7 cellular contexts compared by ENCODE assay signal in genomic region chr14:39431416-39432178, GRCh38. TPM values are rescaled to one million over a fixed set of nuclear protein-coding genes. Genes with fewer than 3 reads are reported as not detected.
A peak's percentile ranks its signal among the peaks of the same experiment; 100 is the strongest.
DNase-seq lines count a peak whose midpoint lies in the region; ATAC-seq, FAIRE-seq and TF ChIP-seq lines count a peak whose summit lies in the region.

No MANE protein-coding gene starts in this region.

- ATAC-seq in activated CD8-positive, alpha-beta T cell treated with anti-CD3 and anti-CD28 coated beads, Interleukin-2, amount 10 ng/mL, durations not matched to agents 7 days and 5 days: peak; percentile 32

- peaks cover 49% of the 10 kb centered on the region for H3K79me2 ChIP-seq in Loucy (ENCODE audit: insufficient read depth, low read length)

- H3F3A ChIP-seq in Loucy (ENCODE audit: low read depth): no peaks in the 10 kb centered on the region; the same call in 1 of the 2 replicates

- TF ChIP-seq CTCF in GM13976 (IDR thresholded peaks at IDR 0.05; ENCODE audit: borderline replicate concordance, control extremely low read depth, extremely low read depth, insufficient read depth, missing control alignments) (no peak), Loucy (conservative IDR thresholded peaks at IDR 0.05; ENCODE audit: low read length) (no peak), endodermal cell (conservative IDR thresholded peaks at IDR 0.05) (no peak)

- no peaks in the 10 kb centered on the region for H3K9me3 ChIP-seq in Loucy (ENCODE audit: insufficient read depth, low read depth, low read length)
- H3K9me3 ChIP-seq in endodermal cell (ENCODE audit: control insufficient read depth, low read length): no peaks in the 10 kb centered on the region
- no peaks in the 10 kb centered on the region for H3K9me3 ChIP-seq in mucosa of rectum (ENCODE audit: control insufficient read depth in 2 of 2, low read length in 2 of 2)

- H3K4me3 Mint-ChIP-seq in activated CD8-positive, alpha-beta T cell treated with anti-CD3 and anti-CD28 coated beads, Interleukin-2, amount 10 ng/mL, durations not matched to agents 7 days and 5 days: peak overlapping the region; percentile 97
- H3K4me3 Mint-ChIP-seq in endodermal cell: peak overlapping the region; percentile 95

- DNase-seq in GM13976 (ENCODE audit: low spot score) (peak; percentile 48), H54 (ENCODE audit: insufficient read length, low spot score) (no peak), endodermal cell (peak; percentile 82)
- peak; percentile 65 for DNase-seq in activated CD8-positive, alpha-beta T cell treated with anti-CD3 and anti-CD28 coated beads, Interleukin-2, amount 10 ng/mL, durations not matched to agents 7 days and 5 days
- DNase-seq in stimulated activated CD8-positive, alpha-beta memory T cell treated with anti-CD3 and anti-CD28 coated beads, Interleukin-7, amount 100 ng/mL, for 48 hours (ENCODE audit: extremely low read depth in 1 of 2, low read depth in 1 of 2): peak; percentile 20 to 81

- peak overlapping the region; percentile 90 for H3K4me2 ChIP-seq in Loucy (ENCODE audit: low read depth, low read length, poor library complexity, severe bottlenecking)

- peaks cover 41% of the 10 kb centered on the region for H4K20me1 ChIP-seq in Loucy (ENCODE audit: insufficient read depth, low read length, poor library complexity, severe bottlenecking)

- CTCF ChIA-PET in activated CD8-positive, alpha-beta T cell treated with anti-CD3 and anti-CD28 coated beads, Interleukin-2, amount 10 ng/mL, durations not matched to agents 7 days and 5 days (lab: Charles Lee): interaction anchor here (0.9 to 4.0 kb wide), 7 partner anchors 9 to 337 kb away, joined by 3 to 37 read pairs (median 4); no protein-coding TSS in a partner anchor

- H3K27ac ChIP-seq in endodermal cell (ENCODE audit: low read depth, low read length) (peak overlapping the region; percentile 100), mucosa of rectum (ENCODE audit: low read depth in 2 of 2, low read length in 2 of 2) (peak overlapping the region; percentile 98 to 99)

- H3K4me1 ChIP-seq in Loucy (ENCODE audit: insufficient read depth, low read length, poor library complexity, severe bottlenecking) (peaks cover 40% of the 10 kb centered on the region), endodermal cell (ENCODE audit: control insufficient read depth, insufficient read depth, low read length) (peaks cover 6% of the 10 kb centered on the region), mucosa of rectum (ENCODE audit: control insufficient read depth in 2 of 2, insufficient read depth in 2 of 2, low read length in 2 of 2) (peaks cover 16 to 24% of the 10 kb centered on the region in 2 donors)

- POLR2A ChIA-PET in activated CD8-positive, alpha-beta T cell treated with anti-CD3 and anti-CD28 coated beads, Interleukin-2, amount 10 ng/mL, durations not matched to agents 7 days and 5 days (lab: Charles Lee): interaction anchor here (0.6 to 4.1 kb wide), 29 partner anchors 10 to 332 kb away, joined by 3 to 44 read pairs (median 5); partner anchors contain the start of genes GEMIN2, PNN, SEC23A and TRAPPC6B

- no peak for FAIRE-seq in H54 (lab: Jason Lieb, UNC)

- H3K9ac ChIP-seq in Loucy (ENCODE audit: low read depth, low read length, poor library complexity, severe bottlenecking): peak overlapping the region; percentile 77
- peak overlapping the region; percentile 100 for H3K9ac ChIP-seq in endodermal cell (ENCODE audit: extremely low read depth, low read length, poor library complexity, severe bottlenecking)
- peak overlapping the region; percentile 89 to 97 for H3K9ac ChIP-seq in mucosa of rectum (ENCODE audit: low read depth in 1 of 2, low read length in 2 of 2)

- H3K9me3 Mint-ChIP-seq in activated CD8-positive, alpha-beta T cell treated with anti-CD3 and anti-CD28 coated beads, Interleukin-2, amount 10 ng/mL, durations not matched to agents 7 days and 5 days (ENCODE audit: insufficient read depth): no peaks in the 10 kb centered on the region
- H3K9me3 Mint-ChIP-seq in endodermal cell: no peaks in the 10 kb centered on the region

- WGBS in endodermal cell (ENCODE audit: insufficient coverage in 1 of 2, insufficient read length in 1 of 2), 2 experiments: 0% methylated on average over 44 to 81 of the region's 81 CpGs

- no peaks in the 10 kb centered on the region for H3K27me3 Mint-ChIP-seq in activated CD8-positive, alpha-beta T cell treated with anti-CD3 and anti-CD28 coated beads, Interleukin-2, amount 10 ng/mL, durations not matched to agents 7 days and 5 days (ENCODE audit: low read depth)
- H3K27me3 Mint-ChIP-seq in endodermal cell (ENCODE audit: insufficient read depth): no peaks in the 10 kb centered on the region

- in situ Hi-C loops in GM13976 (cut with MboI; ENCODE audit: low sequenced_read_pairs, unreplicated experiment): no loop called here

- peak; percentile 37; the same call in 1 of the 2 replicates for TF ChIP-seq POLR2A in H54 (IDR thresholded peaks at IDR 0.05; ENCODE audit: low read depth, low read length)

- H3K36me3 Mint-ChIP-seq in activated CD8-positive, alpha-beta T cell treated with anti-CD3 and anti-CD28 coated beads, Interleukin-2, amount 10 ng/mL, durations not matched to agents 7 days and 5 days (ENCODE audit: low read depth): peaks cover 13% of the 10 kb centered on the region
- no peaks in the 10 kb centered on the region for H3K36me3 Mint-ChIP-seq in endodermal cell (ENCODE audit: low read depth)

- H2AFZ ChIP-seq in Loucy (ENCODE audit: low read length): peak overlapping the region; percentile 94

- H3K27me3 ChIP-seq in Loucy (ENCODE audit: insufficient read depth, low read length, poor library complexity, severe bottlenecking) (no peaks in the 10 kb centered on the region), endodermal cell (ENCODE audit: control insufficient read depth, insufficient read depth, low read length, poor library complexity, severe bottlenecking) (no peaks in the 10 kb centered on the region), mucosa of rectum (ENCODE audit: control insufficient read depth in 2 of 2, insufficient read depth in 2 of 2, low read length in 2 of 2) (no peaks in the 10 kb centered on the region)

- H3K4me1 Mint-ChIP-seq in activated CD8-positive, alpha-beta T cell treated with anti-CD3 and anti-CD28 coated beads, Interleukin-2, amount 10 ng/mL, durations not matched to agents 7 days and 5 days (ENCODE audit: low read depth): peaks cover 46% of the 10 kb centered on the region
- H3K4me1 Mint-ChIP-seq in endodermal cell: peaks cover 27% of the 10 kb centered on the region

- H3K4me3 ChIP-seq in Loucy (ENCODE audit: low read length, poor library complexity, severe bottlenecking) (peak overlapping the region; percentile 97), endodermal cell (ENCODE audit: low read length) (peak overlapping the region; percentile 94), mucosa of rectum (ENCODE audit: low read length in 2 of 2) (peak overlapping the region; percentile 84 to 92)

- no peaks in the 10 kb centered on the region for H3K36me3 ChIP-seq in Loucy (ENCODE audit: insufficient read depth, low read length)
- H3K36me3 ChIP-seq in endodermal cell (ENCODE audit: control insufficient read depth, insufficient read depth, low read length): no peaks in the 10 kb centered on the region
- H3K36me3 ChIP-seq in mucosa of rectum (ENCODE audit: control insufficient read depth in 2 of 2, insufficient read depth in 2 of 2, low read length in 2 of 2): no peaks in the 10 kb centered on the region

- H3K27ac Mint-ChIP-seq in activated CD8-positive, alpha-beta T cell treated with anti-CD3 and anti-CD28 coated beads, Interleukin-2, amount 10 ng/mL, durations not matched to agents 7 days and 5 days: peak overlapping the region; percentile 100
- peak overlapping the region; percentile 100 for H3K27ac Mint-ChIP-seq in endodermal cell

- no peaks in the 10 kb centered on the region for H3K9me2 ChIP-seq in Loucy (replicated peaks; ENCODE audit: low read depth, low read length)

RNA-seq across cellular contexts. Expression of gene FBXO33, which starts 0.6 kb away (rescaled TPM):
- 10 to 100 TPM; 18.7 to 19.0 TPM for total RNA-seq in activated CD8-positive, alpha-beta T cell treated with anti-CD3 and anti-CD28 coated beads, Interleukin-2, amount 10 ng/mL, durations not matched to agents 7 days and 5 days
- total RNA-seq in endodermal cell: 10 to 100 TPM; 10.2 to 12.8 TPM
- polyA plus RNA-seq in endodermal cell (2013, experiment 1 of 2): 9.6 TPM
- polyA plus RNA-seq in endodermal cell (2013, experiment 2 of 2): 9.9 TPM
